ENCODE assay signal across 8 cellular contexts in the genomic region with DNA sequence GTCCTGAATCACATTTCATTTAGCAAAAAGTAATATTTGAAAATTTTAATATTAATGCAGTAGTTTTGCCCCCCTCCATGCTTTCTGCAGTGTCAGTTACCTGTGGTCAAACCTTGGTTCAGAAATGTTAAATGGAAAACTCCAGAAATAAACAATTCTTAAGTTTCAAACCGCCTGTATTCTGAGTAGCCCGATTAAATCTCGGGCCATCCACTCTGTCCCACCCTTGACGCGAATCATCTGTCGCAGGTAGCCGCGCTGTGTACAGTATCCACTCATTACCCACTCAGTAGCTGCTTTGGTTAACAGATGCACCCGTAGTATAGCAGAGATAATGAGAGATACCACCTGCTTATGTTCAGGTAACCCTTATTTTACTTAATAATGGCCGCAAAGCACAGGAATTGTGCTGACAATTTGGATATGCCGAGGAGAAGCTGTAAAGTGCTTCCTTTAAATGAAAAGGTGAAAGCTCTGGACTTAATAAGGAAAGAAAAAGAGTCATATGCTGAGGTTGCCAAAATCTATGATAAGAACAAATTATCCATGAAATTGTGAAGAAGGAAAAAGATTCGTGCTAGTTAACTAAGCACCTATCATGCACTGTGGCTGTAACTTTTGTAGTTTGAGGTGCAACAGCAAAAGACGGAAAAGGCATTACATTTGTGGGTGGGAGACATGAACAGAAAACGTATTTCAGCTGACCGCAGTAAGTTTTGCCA. TPM values are rescaled to one million over a fixed set of nuclear protein-coding genes. Genes with fewer than 3 reads are reported as not detected.
DNase-seq lines count a peak whose midpoint lies in the region; ATAC-seq and TF ChIP-seq lines count a peak whose summit lies in the region.

No MANE protein-coding gene starts in this region.

- H3K27ac ChIP-seq in WERI-Rb-1 (peak overlapping the region; percentile 99), hepatocyte (peak overlapping the region; percentile 74), stomach smooth muscle (ENCODE audit: low read length) (peak overlapping the region; percentile 98)

- TF ChIP-seq CTCF in WERI-Rb-1 (IDR thresholded peaks at IDR 0.05; ENCODE audit: low read depth, low read length) (no peak), hepatocyte (IDR thresholded peaks at IDR 0.05; ENCODE audit: poor library complexity) (no peak)

- H3K4me2 ChIP-seq in hepatocyte, result peak overlapping the region; percentile 71

- H4K20me1 ChIP-seq in hepatocyte (ENCODE audit: insufficient read depth, poor library complexity, severe bottlenecking), result no peaks in the 10 kb centered on the region

- H3K9me3 ChIP-seq in WERI-Rb-1 (ENCODE audit: severe bottlenecking) (no peaks in the 10 kb centered on the region), hepatocyte (ENCODE audit: low read depth) (no peaks in the 10 kb centered on the region), stomach smooth muscle (ENCODE audit: control insufficient read depth in 2 of 2, low read length in 2 of 2) (no peaks in the 10 kb centered on the region)

- H3K4me1 ChIP-seq in hepatocyte (ENCODE audit: insufficient read depth) (peaks cover 23% of the 10 kb centered on the region), stomach smooth muscle (ENCODE audit: control insufficient read depth, insufficient read depth, low read length) (peaks cover 10% of the 10 kb centered on the region)

- H2AFZ ChIP-seq in hepatocyte, result peak overlapping the region; percentile 54

- H3K36me3 ChIP-seq in WERI-Rb-1 (no peaks in the 10 kb centered on the region), hepatocyte (replicated peaks; ENCODE audit: insufficient read depth, low read depth) (no peaks in the 10 kb centered on the region), stomach smooth muscle (ENCODE audit: control insufficient read depth in 2 of 2, insufficient read depth in 2 of 2, low read length in 2 of 2) (no peaks in the 10 kb centered on the region)

- H3K9me2 ChIP-seq in hepatocyte (replicated peaks; ENCODE audit: insufficient read depth), result no peaks in the 10 kb centered on the region

- no peak for ATAC-seq in GM21825 (IDR thresholded peaks at IDR 0.05; ENCODE audit: unreplicated experiment)

- peak overlapping the region; percentile 91 to 93 for H3K9ac ChIP-seq in stomach smooth muscle (ENCODE audit: low read length in 2 of 2)

- no peaks in the 10 kb centered on the region for H3K27me3 ChIP-seq in WERI-Rb-1 (ENCODE audit: insufficient read depth, low read depth, severe bottlenecking)
- no peaks in the 10 kb centered on the region for H3K27me3 ChIP-seq in hepatocyte
- peaks cover 0 to 2% of the 10 kb centered on the region in 2 donors for H3K27me3 ChIP-seq in stomach smooth muscle (ENCODE audit: control insufficient read depth in 1 of 2, insufficient read depth in 2 of 2, low read length in 2 of 2)

- H3K79me2 ChIP-seq in hepatocyte, result peaks cover 33% of the 10 kb centered on the region

- DNase-seq in NCI-H526 (lab: John Stamatoyannopoulos, UW) (peak; percentile 63 to 73), NCI-H526 treated with DMSO at 0.1 percent for 48 hours (lab: John Stamatoyannopoulos, UW) (no peak), WERI-Rb-1 (no peak), hepatocyte (ENCODE audit: low spot score) (peak; percentile 8), NCI-H446 (lab: John Stamatoyannopoulos, UW) (no peak)
- DNase-seq in NK-92 treated with Interleukin-12 subunit alpha and Interleukin-12 subunit beta, amount 100 ng/mL, for 24 hours (lab: John Stamatoyannopoulos, UW), result no peak

- H3K4me3 ChIP-seq in WERI-Rb-1 (ENCODE audit: low read depth, low read length) (peak overlapping the region; percentile 68), hepatocyte (no peak overlapping the region), stomach smooth muscle (ENCODE audit: low read length in 2 of 2) (peak overlapping the region; percentile 76 to 91)

- 42% methylated on average over 15 of the region's 15 CpGs for WGBS in hepatocyte (ENCODE audit: low lambda C conversion rate, missing lambda C conversion rate)

RNA-seq across cellular contexts. Expression of gene SCYL3, which starts 0.9 kb away (rescaled TPM):
- 6.6 and 7.7 TPM in 2 replicates for total RNA-seq in hepatocyte
- polyA plus RNA-seq in hepatocyte, result 4.4 and 4.9 TPM in 2 replicates

Comparison
In these comparisons a context has a peak if more than half of its experiments do, and no peak if none do; other contexts are left out.
1. DNase-seq: peak in NCI-H526 (2 of 2) and hepatocyte (single experiment); none in NCI-H526 treated with DMSO at 0.1 percent for 48 hours (single experiment), WERI-Rb-1 (single experiment), NK-92 treated with Interleukin-12 subunit alpha and Interleukin-12 subunit beta, amount 100 ng/mL, for 24 hours (single experiment) and NCI-H446 (0 of 2).
2. Peak in every context shown above with its lines, with median percentiles within 50 percentile points of each other: H3K27ac ChIP-seq.